8 cellular contexts compared by ENCODE assay signal in the genomic region with DNA sequence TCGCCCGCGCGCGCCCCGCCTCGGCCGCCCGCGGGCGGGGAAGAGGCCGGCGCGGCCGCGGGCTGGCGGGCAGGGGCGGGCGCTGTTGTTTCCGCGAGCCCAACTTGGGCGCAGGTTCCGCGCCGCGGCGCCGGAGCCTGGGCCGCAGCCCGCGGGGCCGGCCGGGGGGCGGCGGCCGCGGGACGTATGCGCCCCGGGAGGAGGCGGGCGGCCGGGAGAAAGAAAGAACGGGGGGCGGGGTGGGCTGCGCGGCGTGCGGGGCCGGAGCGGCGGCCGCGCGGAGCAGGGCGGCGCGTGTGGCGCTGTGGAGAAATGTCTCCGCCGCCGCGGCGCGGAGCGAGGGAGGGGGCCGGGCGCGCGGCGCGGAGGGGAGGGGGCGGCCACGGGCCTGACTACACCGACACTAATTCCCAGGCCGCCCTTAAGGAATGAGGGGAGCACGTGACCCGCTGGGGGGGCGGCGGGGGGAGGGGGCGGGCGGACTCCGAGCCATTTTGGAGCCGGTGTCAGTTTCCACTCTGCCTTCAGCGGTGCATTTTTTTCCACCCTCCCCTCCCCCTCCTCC. TPM values are rescaled to one million over a fixed set of nuclear protein-coding genes. Genes with fewer than 3 reads are reported as not detected.
DNase-seq lines count a peak whose midpoint lies in the region; ATAC-seq lines count a peak whose summit lies in the region.

A gene (plus strand): TSS at position 509 of the 565 bp plus-strand sequence. CDS start 5,351 bp downstream, outside the sequence.

- H3K27ac Mint-ChIP-seq in activated CD4-positive, alpha-beta T cell treated with anti-CD3 and anti-CD28 coated beads, Interleukin-2, amount 10 ng/mL, durations not matched to agents 24 days and 14 days, result peak within 1 kb of the TSS; percentile 92

- H3K27me3 Mint-ChIP-seq in activated CD4-positive, alpha-beta T cell treated with anti-CD3 and anti-CD28 coated beads, Interleukin-2, amount 10 ng/mL, durations not matched to agents 24 days and 14 days, result peaks cover 32% of the 10 kb centered on the region

- peak; percentile 22 for ATAC-seq in HG02588 (IDR thresholded peaks at IDR 0.05; ENCODE audit: unreplicated experiment)
- no peak for ATAC-seq in GM21447 (IDR thresholded peaks at IDR 0.05; ENCODE audit: unreplicated experiment)

- peaks cover 3% of the 10 kb centered on the region for H3K27me3 ChIP-seq in layer of hippocampus (ENCODE audit: control insufficient read depth, insufficient read depth, low read length)

- H3K27ac ChIP-seq in layer of hippocampus (ENCODE audit: low read depth, low read length), result peak within 1 kb of the TSS; percentile 96

- intact Hi-C loops in activated CD4-positive, alpha-beta T cell treated with anti-CD3 and anti-CD28 coated beads, Interleukin-2, amount 10 ng/mL, durations not matched to agents 24 days and 14 days (cut with micrococcal nuclease), result loop anchor here (1.0 to 5.0 kb wide), 5 partner anchors 20 to 793 kb away; a partner anchor contains a TSS

- H3K9me3 Mint-ChIP-seq in activated CD4-positive, alpha-beta T cell treated with anti-CD3 and anti-CD28 coated beads, Interleukin-2, amount 10 ng/mL, durations not matched to agents 24 days and 14 days, result no peaks in the 10 kb centered on the region

- H3K36me3 Mint-ChIP-seq in activated CD4-positive, alpha-beta T cell treated with anti-CD3 and anti-CD28 coated beads, Interleukin-2, amount 10 ng/mL, durations not matched to agents 24 days and 14 days (ENCODE audit: low read depth), result peaks cover 29% of the 10 kb centered on the region

- DNase-seq in GF-D8 (lab: John Stamatoyannopoulos, UW) (peak; percentile 39), NCI-H2227 (lab: John Stamatoyannopoulos, UW; ENCODE audit: unreplicated experiment) (peak; percentile 84), dermis blood vessel endothelial cell (peak; percentile 72)
- peak; percentile 86 for DNase-seq in activated CD4-positive, alpha-beta T cell treated with anti-CD3 and anti-CD28 coated beads, Interleukin-2, amount 10 ng/mL, durations not matched to agents 24 days and 14 days
- peak; percentile 72 for DNase-seq in stimulated activated CD4-positive, alpha-beta T cell treated with anti-CD3 and anti-CD28 coated beads, Interleukin-4, amount 100 ng/mL, for 1 hour

- peaks cover 43% of the 10 kb centered on the region for H3K4me1 Mint-ChIP-seq in activated CD4-positive, alpha-beta T cell treated with anti-CD3 and anti-CD28 coated beads, Interleukin-2, amount 10 ng/mL, durations not matched to agents 24 days and 14 days

- H3K4me3 Mint-ChIP-seq in activated CD4-positive, alpha-beta T cell treated with anti-CD3 and anti-CD28 coated beads, Interleukin-2, amount 10 ng/mL, durations not matched to agents 24 days and 14 days, result peak within 1 kb of the TSS; percentile 86

RNA-seq across cellular contexts. Expression of the gene that starts here (rescaled TPM):
- total RNA-seq in activated CD4-positive, alpha-beta T cell treated with anti-CD3 and anti-CD28 coated beads, Interleukin-2, amount 10 ng/mL, durations not matched to agents 24 days and 14 days, result 55.6 and 65.3 TPM in 2 replicates
- total RNA-seq in dermis blood vessel endothelial cell, result 40.1 and 49.4 TPM in 2 replicates
